ENCODE assay signal across 9 cellular contexts in the genomic region with DNA sequence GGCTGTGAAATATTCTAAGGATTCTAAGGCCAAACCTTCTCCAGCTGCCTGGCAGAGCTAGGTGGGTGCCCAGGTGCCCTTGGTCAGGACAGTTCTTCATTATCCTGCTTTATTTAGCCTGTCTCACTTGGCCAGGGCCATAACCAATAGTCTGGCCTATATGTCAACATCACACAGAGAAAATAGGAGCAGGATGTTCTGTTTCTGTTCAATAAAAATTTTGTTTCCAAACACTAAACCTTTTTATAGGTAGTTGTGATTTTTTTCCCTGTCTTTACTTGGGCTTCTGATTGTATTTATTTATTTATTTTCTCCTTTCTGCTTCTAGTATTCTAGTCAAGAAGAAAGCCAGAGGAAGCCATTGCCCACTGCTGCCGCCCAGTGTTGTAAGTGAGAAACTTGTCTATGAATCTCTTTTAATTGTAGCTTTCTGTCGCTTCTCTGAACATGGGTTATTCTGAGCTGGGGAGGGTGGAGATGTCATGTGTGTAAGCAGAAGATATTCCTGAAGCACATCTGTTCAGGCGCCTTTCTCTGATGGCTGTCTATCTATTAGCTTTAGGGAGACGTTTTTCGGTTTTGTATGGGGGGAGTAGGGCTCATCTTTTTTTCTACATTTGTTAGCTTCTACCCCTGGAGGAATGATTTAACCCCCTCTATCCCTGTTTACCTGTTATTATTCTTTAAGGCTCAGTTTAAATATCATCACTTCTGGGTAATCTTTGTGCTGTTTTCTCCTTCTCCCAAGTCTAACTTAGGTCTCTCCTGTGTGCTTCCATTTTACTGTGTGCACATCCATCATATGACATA.
DNase-seq lines count a peak whose midpoint lies in the region; ATAC-seq, FAIRE-seq and TF ChIP-seq lines count a peak whose summit lies in the region.
"Had no signal": no experiment of that assay in that cellular context is flagged by ENCODE, and none has a peak within 500 bp of the region (broad histone marks: within the 10 kb centered on the region; RNA-seq: fewer than 3 reads in every experiment).

No MANE protein-coding gene starts in this region.

- no peak overlapping the region for H3K27ac Mint-ChIP-seq in endodermal cell

- no peaks in the 10 kb centered on the region for H3K27me3 Mint-ChIP-seq in endodermal cell (ENCODE audit: insufficient read depth)

- H3K4me1 ChIP-seq in endodermal cell (ENCODE audit: control insufficient read depth, insufficient read depth, low read length), result no peaks in the 10 kb centered on the region

- no peaks in the 10 kb centered on the region for H3K36me3 ChIP-seq in endodermal cell (ENCODE audit: control insufficient read depth, insufficient read depth, low read length)

- no peak overlapping the region for H3K9ac ChIP-seq in endodermal cell (ENCODE audit: extremely low read depth, low read length, poor library complexity, severe bottlenecking)

- H3K27me3 ChIP-seq in endodermal cell (ENCODE audit: control insufficient read depth, insufficient read depth, low read length, poor library complexity, severe bottlenecking), result no peaks in the 10 kb centered on the region

- no peaks in the 10 kb centered on the region for H3K9me3 ChIP-seq in endodermal cell (ENCODE audit: control insufficient read depth, low read length)

- peaks cover 2% of the 10 kb centered on the region for H3K4me1 Mint-ChIP-seq in endodermal cell

- no peaks in the 10 kb centered on the region for H3K9me3 Mint-ChIP-seq in endodermal cell

- no peak overlapping the region for H3K4me3 ChIP-seq in endodermal cell (ENCODE audit: low read length)
- H3K4me3 ChIP-seq: skin epidermis had no signal

- H3K27ac ChIP-seq in endodermal cell (ENCODE audit: low read depth, low read length), result no peak overlapping the region

- WGBS in endodermal cell (ENCODE audit: insufficient coverage in 1 of 2, insufficient read length in 1 of 2), 2 experiments, result 44% methylated on average over 3 of the region's 5 CpGs; no CpG with 5 or more reads in 1 of the 2 experiments

- DNase-seq in NCI-H226 (peak; percentile 4), endodermal cell (peak; percentile 84), medulla oblongata (ENCODE audit: extremely low spot score) (peak; percentile 93)
- DNase-seq in activated CD4-positive, alpha-beta T cell treated with anti-CD3 and anti-CD28 coated beads for 48 hours, result peak; percentile 59
- DNase-seq in stimulated activated CD8-positive, alpha-beta memory T cell treated with anti-CD3 and anti-CD28 coated beads, Interleukin-4, amount 100 ng/mL, for 24 hours (ENCODE audit: low read depth), result peak; percentile 15

- TF ChIP-seq CTCF in GM12874 (IDR thresholded peaks at IDR 0.05; ENCODE audit: insufficient read depth, low read depth, low read length), result peak; percentile 60
- TF ChIP-seq CTCF in endodermal cell (conservative IDR thresholded peaks at IDR 0.05), result peak; percentile 86

- peak; percentile 96 for FAIRE-seq in A204.1 (lab: Jason Lieb, UNC)

- no peak overlapping the region for H3K4me3 Mint-ChIP-seq in endodermal cell

- ATAC-seq in GM18873 (IDR thresholded peaks at IDR 0.05; ENCODE audit: low FRiP score, unreplicated experiment), result no peak

- peaks cover 2% of the 10 kb centered on the region for H3K36me3 Mint-ChIP-seq in endodermal cell (ENCODE audit: low read depth)

Comparison
In these comparisons a context has a peak if more than half of its experiments do, and no peak if none do; other contexts are left out.
1. DNase-seq: peak in every context shown above with its lines; median percentile 93 in medulla oblongata; 84 in endodermal cell; 59 in activated CD4-positive, alpha-beta T cell treated with anti-CD3 and anti-CD28 coated beads for 48 hours; 15 in stimulated activated CD8-positive, alpha-beta memory T cell treated with anti-CD3 and anti-CD28 coated beads, Interleukin-4, amount 100 ng/mL, for 24 hours; 4 in NCI-H226.